9 cellular contexts compared by ENCODE assay signal in the genomic region with DNA sequence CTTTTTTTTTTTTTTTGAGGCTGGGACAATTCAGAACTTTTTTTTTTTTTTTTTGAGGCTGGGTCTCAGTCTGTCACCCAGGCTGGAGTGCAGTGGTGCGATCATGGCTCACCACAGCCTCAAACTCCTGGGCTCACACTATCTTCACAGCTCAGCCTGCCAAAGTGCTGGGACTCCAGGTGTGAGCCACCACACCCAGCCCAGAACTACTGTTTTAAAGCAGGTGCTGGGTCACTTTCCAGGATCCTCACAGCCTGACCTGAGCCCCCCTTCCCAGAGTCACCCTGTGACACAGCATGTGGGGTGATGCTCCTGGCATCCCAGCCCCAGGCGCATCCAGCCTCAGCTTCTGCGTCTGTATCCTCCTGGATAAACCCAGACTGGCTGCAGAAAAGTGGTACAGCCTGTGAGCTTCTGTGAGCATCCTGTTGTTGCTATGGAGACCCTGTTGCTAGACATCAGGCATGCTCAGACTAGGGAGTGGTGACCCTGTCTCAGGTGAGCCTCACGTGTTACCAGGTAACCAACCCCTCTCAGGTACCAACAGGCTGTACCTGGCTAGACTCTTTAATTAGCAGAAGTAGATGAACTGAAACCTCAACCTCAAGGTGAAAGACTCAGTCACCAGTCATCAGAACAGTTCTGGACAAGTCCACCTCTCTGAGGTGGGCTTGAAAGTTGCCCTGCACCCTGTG. TPM values are rescaled to one million over a fixed set of nuclear protein-coding genes. Genes with fewer than 3 reads are reported as not detected.
DNase-seq lines count a peak whose midpoint lies in the region; ATAC-seq and TF ChIP-seq lines count a peak whose summit lies in the region.
"Had no signal": no experiment of that assay in that cellular context is flagged by ENCODE, and none has a peak within 500 bp of the region (broad histone marks: within the 10 kb centered on the region; RNA-seq: fewer than 3 reads in every experiment).

No MANE protein-coding gene starts in this region.

- H3K79me2 ChIP-seq in osteoblast (ENCODE audit: insufficient read depth, low read length): peaks cover 97% of the 10 kb centered on the region

- POLR2A ChIA-PET in CD8-positive, alpha-beta memory T cell (lab: Charles Lee): interaction anchor here (0.7 to 11.0 kb wide), 4 partner anchors 9 to 78 kb away, joined by 3 to 145 read pairs (median 4); no protein-coding TSS in a partner anchor

- no peak overlapping the region for H2AFZ ChIP-seq in osteoblast (ENCODE audit: low read length)

- no peak overlapping the region for H3K4me3 ChIP-seq in CD8-positive, alpha-beta memory T cell (ENCODE audit: low read length)
- H3K4me3 ChIP-seq in osteoblast (ENCODE audit: insufficient read depth, low read length) (no peak overlapping the region), right lobe of liver (no peak overlapping the region)

- peaks cover 6% of the 10 kb centered on the region for H3K36me3 ChIP-seq in CD8-positive, alpha-beta memory T cell (ENCODE audit: insufficient read depth, low read length)
- H3K36me3 ChIP-seq in osteoblast (ENCODE audit: insufficient read depth, low read length) (no peaks in the 10 kb centered on the region), right lobe of liver (no peaks in the 10 kb centered on the region)

- peak overlapping the region; percentile 32 for H3K27ac ChIP-seq in CD8-positive, alpha-beta memory T cell (ENCODE audit: low read depth, low read length)
- no peak overlapping the region for H3K27ac ChIP-seq in osteoblast (ENCODE audit: low read depth, low read length)
- no peak overlapping the region for H3K27ac ChIP-seq in right lobe of liver

- peaks cover 100% of the 10 kb centered on the region for H3K4me1 ChIP-seq in CD8-positive, alpha-beta memory T cell (ENCODE audit: insufficient read depth, low read length)
- peaks cover 21% of the 10 kb centered on the region for H3K4me1 ChIP-seq in osteoblast (ENCODE audit: insufficient read depth, low read length)
- peaks cover 0 to 82% (median 51%) of the 10 kb centered on the region in 4 donors for H3K4me1 ChIP-seq in right lobe of liver

- no peak for ATAC-seq in right lobe of liver

- peaks cover 97 to 100% (median 100%) of the 10 kb centered on the region in 3 donors for H3K4me1 Mint-ChIP-seq in CD8-positive, alpha-beta memory T cell
- peaks cover 95% of the 10 kb centered on the region for H3K4me1 Mint-ChIP-seq in brain

- no peaks in the 10 kb centered on the region for H3K27me3 Mint-ChIP-seq in CD8-positive, alpha-beta memory T cell
- H3K27me3 Mint-ChIP-seq in brain: no peaks in the 10 kb centered on the region

- no peak for TF ChIP-seq POLR2A in right lobe of liver (IDR thresholded peaks at IDR 0.05)

- H3K9me3 ChIP-seq in CD8-positive, alpha-beta memory T cell (ENCODE audit: low read length): no peaks in the 10 kb centered on the region
- no peaks in the 10 kb centered on the region for H3K9me3 ChIP-seq in osteoblast (ENCODE audit: low read depth, low read length)
- no peaks in the 10 kb centered on the region for H3K9me3 ChIP-seq in right lobe of liver

- no peak overlapping the region for H3K4me2 ChIP-seq in osteoblast (ENCODE audit: insufficient read depth, low read length)

- 94% methylated on average over 3 of the region's 4 CpGs for WGBS in right lobe of liver (ENCODE audit: insufficient coverage, low coverage, low lambda C conversion rate, missing lambda C conversion rate)

- peak overlapping the region; percentile 76 to 92 (median 85) for H3K4me3 Mint-ChIP-seq in CD8-positive, alpha-beta memory T cell
- H3K4me3 Mint-ChIP-seq in brain: peak overlapping the region in 1 of 5 experiments; percentile 26

- intact Hi-C loops in right lobe of liver (cut with DNase I): no loop called here

- peak in 4 of 5 donors; percentile 32 to 71 (median 66) for DNase-seq in CD8-positive, alpha-beta memory T cell
- DNase-seq in NAMALWA (ENCODE audit: low spot score): peak; percentile 53
- peak; percentile 44 for DNase-seq in osteoblast (ENCODE audit: insufficient read length, low spot score, missing footprints)
- no peak for DNase-seq in NCI-H1436 (lab: John Stamatoyannopoulos, UW)
- DNase-seq in stimulated activated CD4-positive, alpha-beta T cell treated with anti-CD3 and anti-CD28 coated beads, Interleukin-4, amount 100 ng/mL, for 1 hour: no peak
- no peak for DNase-seq in DMS 273 treated with DMSO at 0.1 percent for 48 hours (lab: John Stamatoyannopoulos, UW)
- DNase-seq in right lobe of liver: no peak
- DNase-seq: NCI-H446 had no signal

- peaks cover 0 to 52% (median 3%) of the 10 kb centered on the region in 3 donors for H3K36me3 Mint-ChIP-seq in CD8-positive, alpha-beta memory T cell
- no peaks in the 10 kb centered on the region for H3K36me3 Mint-ChIP-seq in brain

- H3K9me3 Mint-ChIP-seq in CD8-positive, alpha-beta memory T cell: peaks cover 0 to 2% (median 0%) of the 10 kb centered on the region in 5 donors
- no peaks in the 10 kb centered on the region for H3K9me3 Mint-ChIP-seq in brain

- peaks cover 78% of the 10 kb centered on the region for H4K20me1 ChIP-seq in osteoblast (ENCODE audit: insufficient read depth, low read length)

- no peak for TF ChIP-seq CTCF in brain (conservative IDR thresholded peaks at IDR 0.05)
- no peak for TF ChIP-seq CTCF in osteoblast (IDR thresholded peaks at IDR 0.05; ENCODE audit: extremely low read depth, low read depth, low read length)
- no peak for TF ChIP-seq CTCF in right lobe of liver (IDR thresholded peaks at IDR 0.05)

- CTCF ChIA-PET in CD8-positive, alpha-beta memory T cell (lab: Charles Lee): interaction anchor here (1.3 to 5.8 kb wide), 8 partner anchors 9 to 147 kb away, joined by 3 to 42 read pairs (median 6); no protein-coding TSS in a partner anchor

- no peaks in the 10 kb centered on the region for H3K27me3 ChIP-seq in CD8-positive, alpha-beta memory T cell (ENCODE audit: insufficient read depth, low read length, poor library complexity, severe bottlenecking)
- H3K27me3 ChIP-seq in osteoblast (ENCODE audit: insufficient read depth, low read length): no peaks in the 10 kb centered on the region
- no peaks in the 10 kb centered on the region for H3K27me3 ChIP-seq in right lobe of liver

- peak overlapping the region; percentile 89 to 98 (median 94) for H3K27ac Mint-ChIP-seq in CD8-positive, alpha-beta memory T cell
- peak overlapping the region; percentile 54 to 87 (median 59) for H3K27ac Mint-ChIP-seq in brain

RNA-seq across cellular contexts. Expression of gene KLF13, which starts 15.0 kb away (rescaled TPM):
- total RNA-seq in CD8-positive, alpha-beta memory T cell: 100 to 1,000 TPM; 145 to 147 TPM
- polyA plus RNA-seq in CD8-positive, alpha-beta memory T cell: 109 TPM
- 88.5 TPM for polyA plus RNA-seq in brain (ENCODE audit: insufficient read depth, low read depth, low replicate concordance)
- total RNA-seq in osteoblast (53.3 and 58.6 TPM in 2 replicates), right lobe of liver (10 to 100 TPM; 22.7 to 66.2 (median 28.5) TPM)

Comparison
In these comparisons a context has a peak if more than half of its experiments do, and no peak if none do; other contexts are left out.
1. DNase-seq: peak in CD8-positive, alpha-beta memory T cell (4 of 5), NAMALWA (single experiment) and osteoblast (single experiment); none in NCI-H1436 (single experiment), stimulated activated CD4-positive, alpha-beta T cell treated with anti-CD3 and anti-CD28 coated beads, Interleukin-4, amount 100 ng/mL, for 1 hour (single experiment), DMS 273 treated with DMSO at 0.1 percent for 48 hours (single experiment) and right lobe of liver (0 of 3).